Comparison of ENCODE assay signal across 8 cellular contexts in the genomic region with DNA sequence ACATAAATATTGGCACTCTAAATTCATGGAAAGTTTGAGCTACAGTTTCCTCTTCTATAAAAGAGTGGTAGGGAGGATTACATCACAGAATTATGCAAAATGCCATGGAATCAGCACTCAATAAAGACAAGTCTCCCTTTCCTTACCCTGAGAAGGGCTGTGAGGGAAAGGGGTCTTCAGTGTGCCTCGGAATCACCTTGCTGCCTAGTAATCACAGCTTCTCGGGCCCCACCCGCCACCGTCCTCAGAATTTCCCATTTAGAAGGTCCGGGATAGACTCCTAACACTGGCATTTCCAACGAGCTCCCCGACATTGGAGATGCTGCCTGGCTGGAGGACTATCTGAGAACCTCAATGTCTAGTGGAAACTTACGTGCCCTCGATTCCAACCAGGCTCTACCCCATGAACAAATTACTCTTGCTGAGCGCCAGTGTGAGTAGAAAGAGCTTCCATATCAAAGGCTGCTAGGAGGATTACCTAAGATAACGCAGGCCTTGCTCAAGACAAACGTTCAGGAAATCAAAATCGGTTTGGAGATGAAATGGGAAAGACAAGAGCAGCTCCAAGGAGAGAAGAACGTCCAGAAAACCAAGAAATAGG.
DNase-seq lines count a peak whose midpoint lies in the region; ATAC-seq and TF ChIP-seq lines count a peak whose summit lies in the region.

No MANE protein-coding gene starts in this region.

- POLR2A ChIA-PET in activated CD4-positive, alpha-beta T cell treated with anti-CD3 and anti-CD28 coated beads for 36 hours (lab: Charles Lee), result interaction anchor here (0.6 to 5.7 kb wide), 14 partner anchors 11 to 113 kb away, joined by 3 to 86 read pairs (median 11); a partner anchor contains a TSS

- no peak for ATAC-seq in activated CD4-positive, alpha-beta T cell treated with anti-CD3 and anti-CD28 coated beads for 36 hours
- ATAC-seq in natural killer cell, result no peak
- ATAC-seq in omental fat pad (ENCODE audit: low FRiP score), result no peak

- peak; percentile 38 for DNase-seq in activated CD4-positive, alpha-beta T cell treated with anti-CD3 and anti-CD28 coated beads for 36 hours
- DNase-seq in activated CD4-positive, alpha-beta T cell treated with anti-CD3 and anti-CD28 coated beads for 1 hour, result no peak
- DNase-seq in SIG-M5 (lab: John Stamatoyannopoulos, UW), result peak; percentile 36
- no peak for DNase-seq in chondrocyte (ENCODE audit: low spot score)
- DNase-seq in natural killer cell, result no peak
- DNase-seq in DMS153 (lab: John Stamatoyannopoulos, UW), result no peak
- DNase-seq in midbrain (lab: John Stamatoyannopoulos, UW), result no peak
- DNase-seq in omental fat pad (ENCODE audit: low spot score), result no peak

- CTCF ChIA-PET in activated CD4-positive, alpha-beta T cell treated with anti-CD3 and anti-CD28 coated beads for 36 hours (lab: Charles Lee), result interaction anchor here (0.6 to 5.3 kb wide), 20 partner anchors 9 to 128 kb away, joined by 3 to 80 read pairs (median 7); a partner anchor contains a TSS

- H3K27ac Mint-ChIP-seq in activated CD4-positive, alpha-beta T cell treated with anti-CD3 and anti-CD28 coated beads for 36 hours, result peak overlapping the region; percentile 99
- H3K27ac Mint-ChIP-seq in chondrocyte (ENCODE audit: unreplicated experiment), result peak overlapping the region; percentile 98
- peak overlapping the region; percentile 95 to 96 for H3K27ac Mint-ChIP-seq in natural killer cell

- H3K4me3 Mint-ChIP-seq in activated CD4-positive, alpha-beta T cell treated with anti-CD3 and anti-CD28 coated beads for 36 hours, result peak overlapping the region; percentile 88
- H3K4me3 Mint-ChIP-seq in chondrocyte (ENCODE audit: unreplicated experiment) (peak overlapping the region; percentile 47), natural killer cell (peak overlapping the region; percentile 90)

- no peaks in the 10 kb centered on the region for H3K27me3 Mint-ChIP-seq in activated CD4-positive, alpha-beta T cell treated with anti-CD3 and anti-CD28 coated beads for 36 hours
- H3K27me3 Mint-ChIP-seq in chondrocyte (ENCODE audit: low read depth), result no peaks in the 10 kb centered on the region
- H3K27me3 Mint-ChIP-seq in natural killer cell (ENCODE audit: low read depth in 2 of 2), result no peaks in the 10 kb centered on the region

- peaks cover 43% of the 10 kb centered on the region for H3K4me1 Mint-ChIP-seq in activated CD4-positive, alpha-beta T cell treated with anti-CD3 and anti-CD28 coated beads for 36 hours
- H3K4me1 Mint-ChIP-seq in chondrocyte (ENCODE audit: low read depth), result peaks cover 59% of the 10 kb centered on the region
- H3K4me1 Mint-ChIP-seq in natural killer cell, result peaks cover 26 to 27% of the 10 kb centered on the region in 2 donors

- H3K9me3 Mint-ChIP-seq in activated CD4-positive, alpha-beta T cell treated with anti-CD3 and anti-CD28 coated beads for 36 hours (ENCODE audit: low read depth), result peaks cover 1% of the 10 kb centered on the region
- H3K9me3 Mint-ChIP-seq in chondrocyte (ENCODE audit: low read depth) (no peaks in the 10 kb centered on the region), natural killer cell (no peaks in the 10 kb centered on the region)

- TF ChIP-seq CTCF in chondrocyte (IDR thresholded peaks at IDR 0.05) (no peak), natural killer cell (IDR thresholded peaks at IDR 0.05) (no peak), omental fat pad (IDR thresholded peaks at IDR 0.05) (no peak)

- intact Hi-C loops in activated CD4-positive, alpha-beta T cell treated with anti-CD3 and anti-CD28 coated beads for 36 hours (cut with DNase I, micrococcal nuclease), result loop anchor here (1.0 to 2.0 kb wide), 2 partner anchors 150 to 211 kb away; no protein-coding TSS in a partner anchor
- intact Hi-C loops in natural killer cell (cut with micrococcal nuclease), result no loop called here

- peaks cover 3% of the 10 kb centered on the region for H3K36me3 Mint-ChIP-seq in activated CD4-positive, alpha-beta T cell treated with anti-CD3 and anti-CD28 coated beads for 36 hours (ENCODE audit: low read depth)
- H3K36me3 Mint-ChIP-seq in chondrocyte (ENCODE audit: low read depth) (no peaks in the 10 kb centered on the region), natural killer cell (no peaks in the 10 kb centered on the region)

Comparison
In these comparisons a context has a peak if more than half of its experiments do, and no peak if none do; other contexts are left out.
1. DNase-seq: peak in activated CD4-positive, alpha-beta T cell treated with anti-CD3 and anti-CD28 coated beads for 36 hours (single experiment) and SIG-M5 (single experiment); none in activated CD4-positive, alpha-beta T cell treated with anti-CD3 and anti-CD28 coated beads for 1 hour (single experiment), chondrocyte (single experiment), natural killer cell (single experiment), DMS153 (single experiment), midbrain (single experiment) and omental fat pad (single experiment).
2. Peak in every context shown above with its lines, with median percentiles within 50 percentile points of each other: H3K27ac Mint-ChIP-seq and H3K4me3 Mint-ChIP-seq.